Comparison of ENCODE assay signal across 11 cellular contexts in the genomic region with DNA sequence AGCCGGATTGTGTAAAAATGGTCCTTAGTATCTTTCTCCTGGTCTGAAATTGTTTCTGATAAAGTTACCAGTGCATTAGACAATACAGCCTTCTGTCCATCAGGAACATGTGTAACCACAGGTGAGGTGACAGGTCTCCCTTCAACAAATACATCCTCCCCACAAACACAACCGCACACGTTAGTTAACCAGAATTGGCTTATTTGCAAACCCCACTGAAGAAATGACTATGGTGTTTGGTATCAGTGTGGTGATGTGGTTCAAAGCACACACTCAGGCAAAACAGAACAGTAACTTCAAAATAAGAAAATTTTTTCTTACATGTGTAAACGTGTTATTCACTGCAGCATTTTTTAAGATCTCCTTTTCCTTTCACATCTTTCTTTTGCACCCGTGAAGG.
DNase-seq lines count a peak whose midpoint lies in the region; ATAC-seq lines count a peak whose summit lies in the region.
"Had no signal": no experiment of that assay in that cellular context is flagged by ENCODE, and none has a peak within 500 bp of the region (broad histone marks: within the 10 kb centered on the region; RNA-seq: fewer than 3 reads in every experiment).

No MANE protein-coding gene starts in this region.

- H3K4me1 Mint-ChIP-seq in stimulated activated naive CD8-positive, alpha-beta T cell treated with anti-CD3 and anti-CD28 coated beads, Interleukin-15, amount 100 ng/mL, for 72 hours, result no peaks in the 10 kb centered on the region

- H3K9me3 Mint-ChIP-seq in stimulated activated naive CD8-positive, alpha-beta T cell treated with anti-CD3 and anti-CD28 coated beads, Interleukin-15, amount 100 ng/mL, for 72 hours, result no peaks in the 10 kb centered on the region
- H3K9me3 Mint-ChIP-seq: activated T-cell treated with anti-CD3 and anti-CD28 coated beads, Interleukin-2, amount 50 U/mL, for 72 hours had no signal

- H3K27me3 Mint-ChIP-seq in stimulated activated naive CD8-positive, alpha-beta T cell treated with anti-CD3 and anti-CD28 coated beads, Interleukin-15, amount 100 ng/mL, for 72 hours, result no peaks in the 10 kb centered on the region

- H3K4me3 Mint-ChIP-seq in stimulated activated naive CD8-positive, alpha-beta T cell treated with anti-CD3 and anti-CD28 coated beads, Interleukin-15, amount 100 ng/mL, for 72 hours, result no peak overlapping the region
- H3K4me3 Mint-ChIP-seq: activated T-cell treated with anti-CD3 and anti-CD28 coated beads, Interleukin-2, amount 50 U/mL, for 72 hours had no signal

- ATAC-seq in GM19328 (IDR thresholded peaks at IDR 0.05; ENCODE audit: unreplicated experiment), result peak; percentile 78
- peak; percentile 86 for ATAC-seq in HG02763 (IDR thresholded peaks at IDR 0.05; ENCODE audit: unreplicated experiment)
- peak; percentile 93 for ATAC-seq in HG03460 (IDR thresholded peaks at IDR 0.05; ENCODE audit: unreplicated experiment)
- ATAC-seq in stimulated activated naive CD8-positive, alpha-beta T cell treated with anti-CD3 and anti-CD28 coated beads, Interleukin-15, amount 100 ng/mL, for 72 hours, result no peak
- ATAC-seq in HG03280 (IDR thresholded peaks at IDR 0.05; ENCODE audit: unreplicated experiment), result no peak
- ATAC-seq: activated T-cell treated with anti-CD3 and anti-CD28 coated beads, Interleukin-2, amount 50 U/mL, for 72 hours; Right ventricle myocardium inferior; stimulated activated naive CD8-positive, alpha-beta T cell treated with anti-CD3 and anti-CD28 coated beads, Interleukin-15, Interleukin-2, amounts not matched to agents 100 U/mL and 50 U/mL, for 24 hours had no signal

- DNase-seq in stimulated activated naive CD8-positive, alpha-beta T cell treated with anti-CD3 and anti-CD28 coated beads, Interleukin-15, amount 100 ng/mL, for 72 hours, result no peak
- DNase-seq in cerebellar cortex (ENCODE audit: low spot score) (no peak), SHP77 (lab: John Stamatoyannopoulos, UW) (no peak)
- DNase-seq: activated T-cell treated with anti-CD3 and anti-CD28 coated beads, Interleukin-2, amount 50 U/mL, for 72 hours; stimulated activated CD4-positive, alpha-beta T cell treated with anti-CD3 and anti-CD28 coated beads, Interleukin-1b, Interleukin-23, amount 100 ng/mL, for 48 hours; stimulated activated naive CD8-positive, alpha-beta T cell treated with anti-CD3 and anti-CD28 coated beads, Interleukin-15, Interleukin-2, amounts not matched to agents 100 U/mL and 50 U/mL, for 24 hours had no signal

- H3K27ac Mint-ChIP-seq in stimulated activated naive CD8-positive, alpha-beta T cell treated with anti-CD3 and anti-CD28 coated beads, Interleukin-15, amount 100 ng/mL, for 72 hours, result no peak overlapping the region
- H3K27ac Mint-ChIP-seq: activated T-cell treated with anti-CD3 and anti-CD28 coated beads, Interleukin-2, amount 50 U/mL, for 72 hours had no signal

Comparison
In these comparisons a context has a peak if more than half of its experiments do, and no peak if none do; other contexts are left out.
1. ATAC-seq: peak in GM19328 (single experiment), HG02763 (single experiment) and HG03460 (single experiment); none in stimulated activated naive CD8-positive, alpha-beta T cell treated with anti-CD3 and anti-CD28 coated beads, Interleukin-15, amount 100 ng/mL, for 72 hours (single experiment) and HG03280 (single experiment).